27 cellular contexts compared by ENCODE assay signal in the genomic region with DNA sequence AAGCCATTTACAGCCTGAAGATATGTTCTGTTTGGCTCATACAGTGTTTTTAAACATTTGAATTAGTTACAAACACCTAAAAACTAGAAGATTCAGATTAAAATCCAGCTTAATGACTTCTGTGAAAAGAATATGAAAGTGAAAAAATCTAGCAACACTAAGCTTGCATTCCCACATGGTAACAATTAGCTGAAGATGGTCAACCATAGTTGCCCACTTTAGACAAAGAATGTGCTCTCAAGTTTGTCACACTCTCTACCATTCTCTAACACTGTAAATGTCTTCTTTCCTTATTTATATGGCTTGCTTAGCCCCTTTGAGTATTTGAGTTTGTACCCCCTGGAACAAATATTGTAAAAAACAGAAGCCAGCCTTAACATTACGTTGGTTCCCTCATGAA. TPM values are rescaled to one million over a fixed set of nuclear protein-coding genes. Genes with fewer than 3 reads are reported as not detected.
DNase-seq lines count a peak whose midpoint lies in the region; ATAC-seq and TF ChIP-seq lines count a peak whose summit lies in the region.
"Had no signal": no experiment of that assay in that cellular context is flagged by ENCODE, and none has a peak within 500 bp of the region (broad histone marks: within the 10 kb centered on the region; RNA-seq: fewer than 3 reads in every experiment).

No MANE protein-coding gene starts in this region.

- no peaks in the 10 kb centered on the region for H3K4me1 ChIP-seq in foreskin keratinocyte

- no peaks in the 10 kb centered on the region for H3K36me3 ChIP-seq in SK-N-MC (ENCODE audit: insufficient read depth, low read length)

- H3K27ac ChIP-seq in SK-N-MC (peak overlapping the region; percentile 74), foreskin keratinocyte (no peak overlapping the region)
- H3K27ac ChIP-seq: 22Rv1, BLaER1, RWPE1 had no signal

- ATAC-seq in GM18502 (IDR thresholded peaks at IDR 0.05; ENCODE audit: poor library complexity, unreplicated experiment) (no peak), foreskin keratinocyte (no peak)
- ATAC-seq: K562 had no signal

- H3K4me3 ChIP-seq in GM12865 (ENCODE audit: low read depth, low read length) (peak overlapping the region; percentile 29), SK-N-MC (peak overlapping the region; percentile 19)
- H3K4me3 ChIP-seq: BLaER1, K562 had no signal

- H3K9ac ChIP-seq in SK-N-MC (ENCODE audit: insufficient read length): no peak overlapping the region
- H3K9ac ChIP-seq: BLaER1 had no signal

- H3K27me3 ChIP-seq in foreskin keratinocyte: no peaks in the 10 kb centered on the region
- H3K27me3 ChIP-seq: BLaER1 had no signal

- TF ChIP-seq CTCF in GM12865 (IDR thresholded peaks at IDR 0.05; ENCODE audit: insufficient read depth, low read depth, low read length, missing control alignments): no peak
- no peak for TF ChIP-seq CTCF in foreskin keratinocyte (conservative IDR thresholded peaks at IDR 0.05)

- H3K9me3 ChIP-seq in SK-N-MC (ENCODE audit: low read depth, low read length): no peaks in the 10 kb centered on the region

- DNase-seq in AG08395 (ENCODE audit: low spot score): peak; percentile 19
- peak; percentile 17 for DNase-seq in GM12865 (ENCODE audit: low read depth)
- no peak for DNase-seq in SK-N-MC (ENCODE audit: low read depth, low spot score)
- peak; percentile 14 for DNase-seq in fibroblast of gingiva (ENCODE audit: low read depth)
- no peak for DNase-seq in NCI-H446 treated with DMSO at 0.1 percent for 48 hours (lab: John Stamatoyannopoulos, UW)
- no peak for DNase-seq in foreskin keratinocyte
- DNase-seq in activated CD4-positive, CD25-positive, alpha-beta regulatory T cell (lab: John Stamatoyannopoulos, UW): no peak
- DNase-seq: CD4-positive, alpha-beta T cell; COR-L47; DMS53; H7; Kasumi-1; NCI-H1092 treated with DMSO at 0.1 percent for 48 hours; NCI-H1436; NCI-H187; NCI-H2081 treated with DMSO at 0.1 percent for 48 hours; NCI-H2171 treated with DMSO at 0.1 percent for 48 hours; NCI-H345; NCI-H524 treated with DMSO at 0.1 percent for 48 hours; NCI-H774; NK-92 treated with Interleukin-12 subunit alpha and Interleukin-12 subunit beta, amount 100 ng/mL, for 24 hours; SHP77 had no signal

RNA-seq across cellular contexts. Expression of gene HDGFL3, which starts 32.7 kb away (rescaled TPM):
- 57.0 and 61.3 TPM in 2 replicates for total RNA-seq in foreskin keratinocyte
- polyA plus RNA-seq in foreskin keratinocyte: 18.1 and 23.9 TPM in 2 replicates

Comparison
In these comparisons a context has a peak if more than half of its experiments do, and no peak if none do; other contexts are left out.
1. DNase-seq: peak in AG08395 (single experiment), GM12865 (single experiment) and fibroblast of gingiva (single experiment); none in SK-N-MC (single experiment), NCI-H446 treated with DMSO at 0.1 percent for 48 hours (single experiment), foreskin keratinocyte (0 of 2) and activated CD4-positive, CD25-positive, alpha-beta regulatory T cell (0 of 4).